ENCODE assay signal across 9 cellular contexts in genomic region chr14:70622111-70622712, GRCh38. TPM values are rescaled to one million over a fixed set of nuclear protein-coding genes. Genes with fewer than 3 reads are reported as not detected.
DNase-seq lines count a peak whose midpoint lies in the region; ATAC-seq and TF ChIP-seq lines count a peak whose summit lies in the region.
"Had no signal": no experiment of that assay in that cellular context is flagged by ENCODE, and none has a peak within 500 bp of the region (broad histone marks: within the 10 kb centered on the region; RNA-seq: fewer than 3 reads in every experiment).

No MANE protein-coding gene starts in this region.

- POLR2A ChIA-PET in CD8-positive, alpha-beta T cell (lab: Charles Lee): interaction anchor here (0.8 to 1.0 kb wide), 2 partner anchors 19 to 84 kb away, joined by 3 to 4 read pairs; partner anchors contain the start of gene TTC9

- no peak overlapping the region for H3K27ac Mint-ChIP-seq in CD8-positive, alpha-beta T cell
- H3K27ac Mint-ChIP-seq in glutamatergic neuron (ENCODE audit: unreplicated experiment): no peak overlapping the region

- H3K9me3 ChIP-seq in CD8-positive, alpha-beta T cell (ENCODE audit: low read length): no peaks in the 10 kb centered on the region
- H3K9me3 ChIP-seq: neutrophil had no signal

- H3K27me3 Mint-ChIP-seq in CD8-positive, alpha-beta T cell (ENCODE audit: low read depth): no peaks in the 10 kb centered on the region
- no peaks in the 10 kb centered on the region for H3K27me3 Mint-ChIP-seq in glutamatergic neuron (ENCODE audit: unreplicated experiment)

- peaks cover 5% of the 10 kb centered on the region for H3K36me3 Mint-ChIP-seq in CD8-positive, alpha-beta T cell
- H3K36me3 Mint-ChIP-seq in glutamatergic neuron (ENCODE audit: unreplicated experiment): peaks cover 12% of the 10 kb centered on the region

- H3K36me3 ChIP-seq in CD8-positive, alpha-beta T cell (ENCODE audit: insufficient read depth, low read length): no peaks in the 10 kb centered on the region
- H3K36me3 ChIP-seq: neutrophil had no signal

- H3K4me1 ChIP-seq in CD8-positive, alpha-beta T cell (ENCODE audit: insufficient read depth, low read length): no peaks in the 10 kb centered on the region

- H3K27me3 ChIP-seq in CD8-positive, alpha-beta T cell (ENCODE audit: insufficient read depth, low read length): no peaks in the 10 kb centered on the region

- TF ChIP-seq CTCF in CD8-positive, alpha-beta T cell (IDR thresholded peaks at IDR 0.05): peak; percentile 93
- peak; percentile 53 for TF ChIP-seq CTCF in glutamatergic neuron (IDR thresholded peaks at IDR 0.05; ENCODE audit: partially characterized antibody, unreplicated experiment)

- no peak overlapping the region for H3K4me3 Mint-ChIP-seq in CD8-positive, alpha-beta T cell
- no peak overlapping the region for H3K4me3 Mint-ChIP-seq in glutamatergic neuron (ENCODE audit: unreplicated experiment)

- no peak overlapping the region for H3K4me3 ChIP-seq in CD8-positive, alpha-beta T cell (ENCODE audit: low read depth, low read length)

- peak; percentile 96 for ATAC-seq in CD8-positive, alpha-beta T cell
- ATAC-seq in GM19328 (IDR thresholded peaks at IDR 0.05; ENCODE audit: unreplicated experiment): no peak

- peaks cover 3% of the 10 kb centered on the region for H3K4me1 Mint-ChIP-seq in CD8-positive, alpha-beta T cell (ENCODE audit: low read depth)
- H3K4me1 Mint-ChIP-seq in glutamatergic neuron (ENCODE audit: low read depth, unreplicated experiment): peaks cover 3% of the 10 kb centered on the region

- peak in 6 of 7 experiments; percentile 31 to 68 (median 51) for DNase-seq in CD8-positive, alpha-beta T cell
- DNase-seq in HCEC 1CT (peak; percentile 22), NCI-H748 treated with DMSO at 0.1 percent for 48 hours (lab: John Stamatoyannopoulos, UW) (peak; percentile 30), glutamatergic neuron (peak; percentile 39)
- peak; percentile 39 for DNase-seq in activated T-cell treated with anti-CD3 and anti-CD28 coated beads, Interleukin-2, amount 50 U/mL, for 1 hour
- DNase-seq in stimulated activated CD4-positive, alpha-beta T cell treated with anti-CD3 and anti-CD28 coated beads, Interleukin-15, amount 100 ng/mL, for 24 hours: peak; percentile 54
- no peak for DNase-seq in NK-92 treated with Interleukin-12 subunit alpha and Interleukin-12 subunit beta, amount 100 ng/mL, for 24 hours (lab: John Stamatoyannopoulos, UW)

- H3K9me3 Mint-ChIP-seq in CD8-positive, alpha-beta T cell: peaks cover 6% of the 10 kb centered on the region
- H3K9me3 Mint-ChIP-seq in glutamatergic neuron (ENCODE audit: unreplicated experiment): peaks cover 3% of the 10 kb centered on the region

- intact Hi-C loops in CD8-positive, alpha-beta T cell (cut with DNase I, micrococcal nuclease): loop anchor here (1.0 to 5.0 kb wide), 7 partner anchors 20 to 350 kb away; no protein-coding TSS in a partner anchor

- CTCF ChIA-PET in CD8-positive, alpha-beta T cell (lab: Charles Lee): interaction anchor here (0.7 to 8.5 kb wide), 21 partner anchors 8 to 196 kb away, joined by 3 to 135 read pairs (median 4); partner anchors contain the start of genes MAP3K9 and TTC9

- H3K27ac ChIP-seq in CD8-positive, alpha-beta T cell (ENCODE audit: low read depth, low read length): no peak overlapping the region
- H3K27ac ChIP-seq: neutrophil had no signal

RNA-seq across cellular contexts. Expression of gene TTC9, which starts 19.5 kb away (rescaled TPM):
- total RNA-seq in CD8-positive, alpha-beta T cell: 1 to 10 TPM; 5.4 TPM
- 8.6 TPM for total RNA-seq in glutamatergic neuron (ENCODE audit: unreplicated experiment)

RNA-seq across cellular contexts. Expression of gene MED6, which starts 21.8 kb away (rescaled TPM):
- 100 to 1,000 TPM; 116 to 119 TPM for total RNA-seq in CD8-positive, alpha-beta T cell
- total RNA-seq in glutamatergic neuron (ENCODE audit: unreplicated experiment): 55.2 TPM
